ENCODE assay signal across 16 cellular contexts in genomic region chr17:80855196-80855967, GRCh38.
A peak's percentile ranks its signal among the peaks of the same experiment; 100 is the strongest.
DNase-seq lines count a peak whose midpoint lies in the region; ATAC-seq and TF ChIP-seq lines count a peak whose summit lies in the region.
"Had no signal": no experiment of that assay in that cellular context is flagged by ENCODE, and none has a peak within 500 bp of the region (broad histone marks: within the 10 kb centered on the region; RNA-seq: fewer than 3 reads in every experiment).

No MANE protein-coding gene starts in this region.

- no peaks in the 10 kb centered on the region for H3K36me3 ChIP-seq in ACC112 (ENCODE audit: insufficient read depth, low read length)
- H3K36me3 ChIP-seq in HCT116 (ENCODE audit: control insufficient read depth in 1 of 2, insufficient read depth in 2 of 2, low read length in 2 of 2) = no peaks in the 10 kb centered on the region; a peak in 1 of 4 replicates
- peaks cover 0 to 38% (median 0%) of the 10 kb centered on the region in 3 experiments for H3K36me3 ChIP-seq in naive thymus-derived CD4-positive, alpha-beta T cell (ENCODE audit: control insufficient read depth in 2 of 3, insufficient read depth in 3 of 3, low read length in 3 of 3)
- H3K36me3 ChIP-seq: SJCRH30 had no signal

- H3K4me1 Mint-ChIP-seq in activated naive CD8-positive, alpha-beta T cell treated with anti-CD3 and anti-CD28 coated beads for 36 hours = peaks cover 50% of the 10 kb centered on the region
- H3K4me1 Mint-ChIP-seq in naive thymus-derived CD4-positive, alpha-beta T cell = peaks cover 15 to 78% (median 55%) of the 10 kb centered on the region in 7 donors

- no peak overlapping the region for H2AFZ ChIP-seq in ACC112 (ENCODE audit: low read length, unreplicated experiment)
- H2AFZ ChIP-seq in HCT116 (ENCODE audit: low read depth, low read length, poor library complexity, severe bottlenecking) = no peak overlapping the region

- H3K27me3 ChIP-seq in ACC112 (ENCODE audit: insufficient read depth, low read length) (no peaks in the 10 kb centered on the region), HCT116 (ENCODE audit: insufficient read depth, low read length) (no peaks in the 10 kb centered on the region)
- no peaks in the 10 kb centered on the region for H3K27me3 ChIP-seq in naive thymus-derived CD4-positive, alpha-beta T cell (ENCODE audit: control insufficient read depth in 2 of 2, insufficient read depth in 2 of 2, low read length in 2 of 2)
- H3K27me3 ChIP-seq: pancreas, SJCRH30, stomach had no signal

- H3K9ac ChIP-seq in HCT116 (ENCODE audit: low read length) = peak overlapping the region; percentile 65
- H3K9ac ChIP-seq: KMS-11 had no signal

- BruUV-seq in HCT116 (replicated peaks; lab: Mats Ljungman, UMichigan) = no TSS peak

- CTCF ChIA-PET in HCT116 (lab: Charles Lee) = no interaction called here
- CTCF ChIA-PET in naive thymus-derived CD4-positive, alpha-beta T cell (lab: Charles Lee) = interaction anchor here (1.0 kb wide), 1 partner anchor 22 kb away, joined by 3 read pairs; no protein-coding TSS in a partner anchor
- CTCF ChIA-PET in HEK293T (lab: Yijun Ruan, JAX) = no interaction called here

- no peak overlapping the region for H3K4me3 Mint-ChIP-seq in activated naive CD8-positive, alpha-beta T cell treated with anti-CD3 and anti-CD28 coated beads for 36 hours
- H3K4me3 Mint-ChIP-seq in naive thymus-derived CD4-positive, alpha-beta T cell = peak overlapping the region in 2 of 10 donors; percentile 23 to 48
- H3K4me3 Mint-ChIP-seq: activated B cell treated with CpG ODN at 0.5 μM for 24 hours had no signal

- TF ChIP-seq RAD21 in HCT116 (IDR thresholded peaks at IDR 0.05; ENCODE audit: low read depth) = no peak

- peaks cover 32% of the 10 kb centered on the region for H3K36me3 Mint-ChIP-seq in activated naive CD8-positive, alpha-beta T cell treated with anti-CD3 and anti-CD28 coated beads for 36 hours
- H3K36me3 Mint-ChIP-seq in naive thymus-derived CD4-positive, alpha-beta T cell = peaks cover 3 to 51% (median 23%) of the 10 kb centered on the region in 5 donors

- TF ChIP-seq CTCF in HCT116 (IDR thresholded peaks at IDR 0.05 in 2 of 3, conservative IDR thresholded peaks at IDR 0.05 in 1 of 3; ENCODE audit: borderline replicate concordance in 1 of 3, insufficient read depth in 1 of 3, low read depth in 2 of 3, low read length in 2 of 3) = no peak

- no peaks in the 10 kb centered on the region for H3K9me2 ChIP-seq in HCT116 (ENCODE audit: insufficient read depth)

- H3K9me3 ChIP-seq in HCT116 (ENCODE audit: control insufficient read depth in 1 of 2, insufficient read depth in 1 of 2, low read depth in 1 of 2, low read length in 2 of 2) = no peaks in the 10 kb centered on the region
- H3K9me3 ChIP-seq in naive thymus-derived CD4-positive, alpha-beta T cell (ENCODE audit: control insufficient read depth in 2 of 3, low read length in 3 of 3) = no peaks in the 10 kb centered on the region
- H3K9me3 ChIP-seq: pancreas, SJCRH30, stomach had no signal

- H3K4me2 ChIP-seq in HCT116 (ENCODE audit: low read length) = peak overlapping the region; percentile 73
- H3K4me2 ChIP-seq: KMS-11 had no signal

- H3K79me2 ChIP-seq in ACC112 (ENCODE audit: control insufficient read depth, insufficient read depth, low read length, unreplicated experiment) (no peaks in the 10 kb centered on the region), HCT116 (ENCODE audit: insufficient read depth, low read length) (no peaks in the 10 kb centered on the region)

- intact Hi-C loops in HCT116 (cut with micrococcal nuclease) = loop anchor here (5.0 kb wide), 1 partner anchor 37 kb away; no protein-coding TSS in a partner anchor
- intact Hi-C loops in naive thymus-derived CD4-positive, alpha-beta T cell (cut with micrococcal nuclease) = loop anchor here in 1 of 2 donors (5.0 kb wide), 1 partner anchor 63 kb away; no protein-coding TSS in a partner anchor

- no peak for DNase-seq in HCT116 (ENCODE audit: low read depth, low spot score)
- no peak for DNase-seq in activated naive CD8-positive, alpha-beta T cell treated with anti-CD3 and anti-CD28 coated beads for 36 hours
- no peak for DNase-seq in naive thymus-derived CD4-positive, alpha-beta T cell
- DNase-seq in HEK293T (ENCODE audit: extremely low spot score) = no peak
- DNase-seq in HK-2 (ENCODE audit: unreplicated experiment) = no peak
- DNase-seq in stimulated activated CD4-positive, alpha-beta T cell treated with anti-CD3 and anti-CD28 coated beads, Interleukin-4, amount 100 ng/mL, for 1 hour = no peak
- DNase-seq: activated B cell treated with CpG ODN at 0.5 μM for 24 hours, activated gamma-delta T cell, NCI-H2029 treated with DMSO at 0.1 percent for 48 hours, SJCRH30, stomach had no signal

- no peaks in the 10 kb centered on the region for H3K9me3 Mint-ChIP-seq in activated naive CD8-positive, alpha-beta T cell treated with anti-CD3 and anti-CD28 coated beads for 36 hours
- peaks cover 0 to 1% (median 0%) of the 10 kb centered on the region in 11 donors for H3K9me3 Mint-ChIP-seq in naive thymus-derived CD4-positive, alpha-beta T cell
- H3K9me3 Mint-ChIP-seq: activated B cell treated with CpG ODN at 0.5 μM for 24 hours had no signal

- TF ChIP-seq POLR2A in HCT116 (IDR thresholded peaks at IDR 0.05; ENCODE audit: borderline replicate concordance, extremely low read depth, insufficient read depth, insufficient read length) = no peak

- H3K27me3 Mint-ChIP-seq in activated naive CD8-positive, alpha-beta T cell treated with anti-CD3 and anti-CD28 coated beads for 36 hours = no peaks in the 10 kb centered on the region
- no peaks in the 10 kb centered on the region for H3K27me3 Mint-ChIP-seq in naive thymus-derived CD4-positive, alpha-beta T cell
- H3K27me3 Mint-ChIP-seq: activated B cell treated with CpG ODN at 0.5 μM for 24 hours had no signal

- peak overlapping the region; percentile 97 for H3K27ac ChIP-seq in ACC112 (ENCODE audit: low read depth, low read length)
- peak overlapping the region; percentile 80 for H3K27ac ChIP-seq in HCT116 (ENCODE audit: low read depth, low read length)
- H3K27ac ChIP-seq in naive thymus-derived CD4-positive, alpha-beta T cell (ENCODE audit: low read depth, low read length) = no peak overlapping the region
- H3K27ac ChIP-seq: C4-2B, KMS-11, pancreas, SJCRH30 had no signal

- peaks cover 46% of the 10 kb centered on the region for H3K4me1 ChIP-seq in ACC112 (ENCODE audit: control insufficient read depth, insufficient read depth, low read length, unreplicated experiment)
- peaks cover 17 to 46% of the 10 kb centered on the region in 2 experiments for H3K4me1 ChIP-seq in HCT116 (ENCODE audit: control insufficient read depth in 1 of 2, insufficient read depth in 2 of 2, low read length in 2 of 2)
- peaks cover 10 to 26% of the 10 kb centered on the region in 2 donors for H3K4me1 ChIP-seq in naive thymus-derived CD4-positive, alpha-beta T cell (ENCODE audit: control insufficient read depth in 2 of 2, insufficient read depth in 2 of 2, low read length in 2 of 2)

- ATAC-seq in HCT116 (no peak), GM21447 (IDR thresholded peaks at IDR 0.05; ENCODE audit: unreplicated experiment) (no peak)
- no peak for ATAC-seq in naive thymus-derived CD4-positive, alpha-beta T cell
- ATAC-seq: pancreas had no signal

- RAD21 ChIA-PET in HCT116 (lab: Charles Lee; ENCODE audit: low non-redundant PET in 1 of 2, low total read pairs in 2 of 2, uncharacterized antibody in 2 of 2, unreplicated experiment in 2 of 2) = no interaction called here

- peak overlapping the region; percentile 96 for H3K27ac Mint-ChIP-seq in activated naive CD8-positive, alpha-beta T cell treated with anti-CD3 and anti-CD28 coated beads for 36 hours
- peak overlapping the region in 5 of 9 donors; percentile 53 to 95 (median 71) for H3K27ac Mint-ChIP-seq in naive thymus-derived CD4-positive, alpha-beta T cell

- POLR2A ChIA-PET in HCT116 (lab: Charles Lee) = interaction anchor here (1.4 kb wide), 1 partner anchor 22 kb away, joined by 8 read pairs; no protein-coding TSS in a partner anchor
- POLR2A ChIA-PET in naive thymus-derived CD4-positive, alpha-beta T cell (lab: Charles Lee) = interaction anchor here (0.6 kb wide), 1 partner anchor 92 kb away, joined by 3 read pairs; no protein-coding TSS in a partner anchor
- POLR2A ChIA-PET in HEK293T (lab: Yijun Ruan, JAX) = no interaction called here

- H3K4me3 ChIP-seq in ACC112 (ENCODE audit: low read depth, low read length) (no peak overlapping the region), HCT116 (replicated peaks in 1 of 2; ENCODE audit: low read depth in 1 of 2, low read length in 2 of 2) (no peak overlapping the region)
- no peak overlapping the region for H3K4me3 ChIP-seq in naive thymus-derived CD4-positive, alpha-beta T cell (ENCODE audit: low read length)
- H3K4me3 ChIP-seq: pancreas, SJCRH30, stomach had no signal

- H4K20me1 ChIP-seq in HCT116 (ENCODE audit: insufficient read depth) = no peaks in the 10 kb centered on the region

TF ChIP-seq in HCT116, 20 proteins besides CTCF, POLR2A, EP300 and RAD21 (continues in another document):
- TF ChIP-seq ELF1 (IDR thresholded peaks at IDR 0.05; ENCODE audit: borderline replicate concordance, low read depth) = no peak
- no peak for TF ChIP-seq YY1 (IDR thresholded peaks at IDR 0.05; ENCODE audit: extremely low read depth, insufficient replicate concordance, low read depth, low read length)
- no peak for TF ChIP-seq EZH2phosphoT487 (IDR thresholded peaks at IDR 0.05; ENCODE audit: borderline replicate concordance)
- TF ChIP-seq SP1 (IDR thresholded peaks at IDR 0.05; ENCODE audit: low read depth) = no peak
- TF ChIP-seq ZNF274 (IDR thresholded peaks at IDR 0.05; ENCODE audit: low read depth, low read length) = no peak
- no peak for TF ChIP-seq POLR2AphosphoS5 (IDR thresholded peaks at IDR 0.05; ENCODE audit: low read depth, low read length)
- no peak for TF ChIP-seq ATF3 (IDR thresholded peaks at IDR 0.05)

TF ChIP-seq in HEK293T, 16 proteins besides CTCF, POLR2A, EP300 and RAD21 (continues in another document):
- no peak for TF ChIP-seq FOXA1 (IDR thresholded peaks at IDR 0.05)
- no peak for TF ChIP-seq BHLHE40 (IDR thresholded peaks at IDR 0.05; ENCODE audit: borderline replicate concordance)
- TF ChIP-seq ELF4 (IDR thresholded peaks at IDR 0.05) = no peak
- no peak for TF ChIP-seq SUZ12 (IDR thresholded peaks at IDR 0.05)
- TF ChIP-seq LEF1 (IDR thresholded peaks at IDR 0.05; ENCODE audit: borderline replicate concordance) = no peak
- TF ChIP-seq NFRKB (IDR thresholded peaks at IDR 0.05) = no peak
- TF ChIP-seq L3MBTL2 (conservative IDR thresholded peaks at IDR 0.05) = no peak
- TF ChIP-seq SP1 (IDR thresholded peaks at IDR 0.05) = no peak
- no peak for TF ChIP-seq TARDBP (IDR thresholded peaks at IDR 0.05)
- TF ChIP-seq CTBP1 (IDR thresholded peaks at IDR 0.05; ENCODE audit: borderline replicate concordance) = no peak
- TF ChIP-seq ZNF384 (IDR thresholded peaks at IDR 0.05) = no peak
